ENCODE assay signal across 12 cellular contexts in genomic region chr4:26080876-26081628, GRCh38.
DNase-seq lines count a peak whose midpoint lies in the region; ATAC-seq and FAIRE-seq lines count a peak whose summit lies in the region.
"Had no signal": no experiment of that assay in that cellular context is flagged by ENCODE, and none has a peak within 500 bp of the region (broad histone marks: within the 10 kb centered on the region; RNA-seq: fewer than 3 reads in every experiment).

No MANE protein-coding gene starts in this region.

- H3K4me1 Mint-ChIP-seq in activated CD8-positive, alpha-beta memory T cell treated with anti-CD3 and anti-CD28 coated beads, Interleukin-2, amount 10 ng/mL, durations not matched to agents 7 days and 5 days = peaks cover 79% of the 10 kb centered on the region
- peaks cover 82% of the 10 kb centered on the region for H3K4me1 Mint-ChIP-seq in activated T-helper 2 cell treated with anti-CD3 and anti-CD28 coated beads, Interferon-gamma antibody, Interleukin-2, Interleukin-4, amounts not matched to agents 10 μg/mL and 5 μg/mL and 100 μg/mL, durations not matched to agents 14 hours and 24 hours and 36 hours (ENCODE audit: low read depth)
- peaks cover 94% of the 10 kb centered on the region for H3K4me1 Mint-ChIP-seq in stimulated activated effector memory CD8-positive, alpha-beta T cell treated with anti-CD3 and anti-CD28 coated beads, Interleukin-12 subunit alpha, Interleukin-12 subunit beta, amount 100 ng/mL, for 72 hours

- intact Hi-C loops in activated T-helper 2 cell treated with anti-CD3 and anti-CD28 coated beads, Interferon-gamma antibody, Interleukin-2, Interleukin-4, amounts not matched to agents 10 μg/mL and 5 μg/mL and 100 μg/mL, durations not matched to agents 14 hours and 24 hours and 36 hours (cut with micrococcal nuclease) = loop anchor here (1.0 kb wide), 3 partner anchors 64 to 116 kb away; no protein-coding TSS in a partner anchor

- CTCF ChIA-PET in activated CD8-positive, alpha-beta memory T cell treated with anti-CD3 and anti-CD28 coated beads, Interleukin-2, amount 10 ng/mL, durations not matched to agents 7 days and 5 days (lab: Charles Lee) = no interaction called here

- ATAC-seq in activated CD8-positive, alpha-beta memory T cell treated with anti-CD3 and anti-CD28 coated beads, Interleukin-2, amount 10 ng/mL, durations not matched to agents 7 days and 5 days = peak; percentile 29
- peak; percentile 14 for ATAC-seq in stimulated activated effector memory CD8-positive, alpha-beta T cell treated with anti-CD3 and anti-CD28 coated beads, Interleukin-12 subunit alpha, Interleukin-12 subunit beta, amount 100 ng/mL, for 72 hours
- no peak for ATAC-seq in GM18909 (IDR thresholded peaks at IDR 0.05; ENCODE audit: poor library complexity, unreplicated experiment)

- peak; percentile 20 for FAIRE-seq in HTR-8/SVneo (lab: Jason Lieb, UNC)

- no peak for DNase-seq in activated CD8-positive, alpha-beta memory T cell treated with anti-CD3 and anti-CD28 coated beads, Interleukin-2, amount 10 ng/mL, durations not matched to agents 7 days and 5 days
- no peak for DNase-seq in activated CD8-positive, alpha-beta memory T cell treated with anti-CD3 and anti-CD28 coated beads for 24 hours
- no peak for DNase-seq in HTR-8/SVneo (ENCODE audit: insufficient read length, low spot score)
- DNase-seq in activated T-helper 2 cell treated with anti-CD3 and anti-CD28 coated beads, Interferon-gamma antibody, Interleukin-2, Interleukin-4, amounts not matched to agents 10 μg/mL and 5 μg/mL and 100 μg/mL, durations not matched to agents 14 hours and 24 hours and 36 hours (ENCODE audit: low spot score) = no peak
- peak in 1 of 2 donors; percentile 74 for DNase-seq in stimulated activated effector memory CD8-positive, alpha-beta T cell treated with anti-CD3 and anti-CD28 coated beads, Interleukin-12 subunit alpha, Interleukin-12 subunit beta, amount 100 ng/mL, for 72 hours (ENCODE audit: low spot score in 2 of 2)
- no peak for DNase-seq in NCI-H187 (lab: John Stamatoyannopoulos, UW)
- no peak for DNase-seq in GM03348 (ENCODE audit: low spot score)
- DNase-seq: HCEC 1CT, NCI-H510A had no signal

- no peak overlapping the region for H3K4me3 Mint-ChIP-seq in activated CD8-positive, alpha-beta memory T cell treated with anti-CD3 and anti-CD28 coated beads, Interleukin-2, amount 10 ng/mL, durations not matched to agents 7 days and 5 days
- no peak overlapping the region for H3K4me3 Mint-ChIP-seq in activated T-helper 2 cell treated with anti-CD3 and anti-CD28 coated beads, Interferon-gamma antibody, Interleukin-2, Interleukin-4, amounts not matched to agents 10 μg/mL and 5 μg/mL and 100 μg/mL, durations not matched to agents 14 hours and 24 hours and 36 hours (ENCODE audit: low read depth)
- peak overlapping the region; percentile 40 for H3K4me3 Mint-ChIP-seq in stimulated activated effector memory CD8-positive, alpha-beta T cell treated with anti-CD3 and anti-CD28 coated beads, Interleukin-12 subunit alpha, Interleukin-12 subunit beta, amount 100 ng/mL, for 72 hours
- H3K4me3 Mint-ChIP-seq: CD4-positive, CD25-positive, alpha-beta regulatory T cell; nephron had no signal

- peaks cover 30% of the 10 kb centered on the region for H3K36me3 Mint-ChIP-seq in activated CD8-positive, alpha-beta memory T cell treated with anti-CD3 and anti-CD28 coated beads, Interleukin-2, amount 10 ng/mL, durations not matched to agents 7 days and 5 days
- peaks cover 35% of the 10 kb centered on the region for H3K36me3 Mint-ChIP-seq in activated T-helper 2 cell treated with anti-CD3 and anti-CD28 coated beads, Interferon-gamma antibody, Interleukin-2, Interleukin-4, amounts not matched to agents 10 μg/mL and 5 μg/mL and 100 μg/mL, durations not matched to agents 14 hours and 24 hours and 36 hours (ENCODE audit: low read depth)
- peaks cover 31% of the 10 kb centered on the region for H3K36me3 Mint-ChIP-seq in stimulated activated effector memory CD8-positive, alpha-beta T cell treated with anti-CD3 and anti-CD28 coated beads, Interleukin-12 subunit alpha, Interleukin-12 subunit beta, amount 100 ng/mL, for 72 hours
- H3K36me3 Mint-ChIP-seq: CD4-positive, CD25-positive, alpha-beta regulatory T cell had no signal

- H3K27me3 Mint-ChIP-seq in activated CD8-positive, alpha-beta memory T cell treated with anti-CD3 and anti-CD28 coated beads, Interleukin-2, amount 10 ng/mL, durations not matched to agents 7 days and 5 days = no peaks in the 10 kb centered on the region
- H3K27me3 Mint-ChIP-seq in activated T-helper 2 cell treated with anti-CD3 and anti-CD28 coated beads, Interferon-gamma antibody, Interleukin-2, Interleukin-4, amounts not matched to agents 10 μg/mL and 5 μg/mL and 100 μg/mL, durations not matched to agents 14 hours and 24 hours and 36 hours (ENCODE audit: low read depth) = no peaks in the 10 kb centered on the region
- H3K27me3 Mint-ChIP-seq: CD4-positive, CD25-positive, alpha-beta regulatory T cell had no signal

- H3K27ac Mint-ChIP-seq in activated CD8-positive, alpha-beta memory T cell treated with anti-CD3 and anti-CD28 coated beads, Interleukin-2, amount 10 ng/mL, durations not matched to agents 7 days and 5 days = peak overlapping the region; percentile 61
- peak overlapping the region; percentile 93 for H3K27ac Mint-ChIP-seq in activated T-helper 2 cell treated with anti-CD3 and anti-CD28 coated beads, Interferon-gamma antibody, Interleukin-2, Interleukin-4, amounts not matched to agents 10 μg/mL and 5 μg/mL and 100 μg/mL, durations not matched to agents 14 hours and 24 hours and 36 hours
- H3K27ac Mint-ChIP-seq in stimulated activated effector memory CD8-positive, alpha-beta T cell treated with anti-CD3 and anti-CD28 coated beads, Interleukin-12 subunit alpha, Interleukin-12 subunit beta, amount 100 ng/mL, for 72 hours = peak overlapping the region; percentile 93
- H3K27ac Mint-ChIP-seq: nephron had no signal

- H3K9me3 Mint-ChIP-seq in activated CD8-positive, alpha-beta memory T cell treated with anti-CD3 and anti-CD28 coated beads, Interleukin-2, amount 10 ng/mL, durations not matched to agents 7 days and 5 days (ENCODE audit: low read depth) = peaks cover 15% of the 10 kb centered on the region
- H3K9me3 Mint-ChIP-seq in activated T-helper 2 cell treated with anti-CD3 and anti-CD28 coated beads, Interferon-gamma antibody, Interleukin-2, Interleukin-4, amounts not matched to agents 10 μg/mL and 5 μg/mL and 100 μg/mL, durations not matched to agents 14 hours and 24 hours and 36 hours = peaks cover 29% of the 10 kb centered on the region
- peaks cover 6% of the 10 kb centered on the region for H3K9me3 Mint-ChIP-seq in stimulated activated effector memory CD8-positive, alpha-beta T cell treated with anti-CD3 and anti-CD28 coated beads, Interleukin-12 subunit alpha, Interleukin-12 subunit beta, amount 100 ng/mL, for 72 hours
